ENCODE assay signal across 14 cellular contexts in the genomic region with DNA sequence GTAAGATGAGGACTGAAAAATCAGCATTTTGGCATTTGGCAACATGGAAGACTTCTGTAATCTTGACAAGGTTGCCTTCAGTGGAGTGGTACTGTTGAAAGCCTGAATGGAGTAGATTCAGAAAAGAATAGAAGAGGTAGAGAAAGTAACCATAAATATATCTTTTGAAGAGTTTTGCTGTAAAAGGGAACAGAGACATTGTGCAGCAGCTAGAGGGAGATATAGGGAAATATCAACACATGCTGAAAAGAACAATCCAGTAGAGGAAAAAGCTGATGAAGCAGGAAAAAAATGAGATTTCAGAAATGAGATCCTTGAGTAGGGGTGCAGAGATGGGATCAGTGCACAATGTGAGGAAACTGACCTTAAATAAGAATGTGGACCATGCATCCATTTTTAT.
DNase-seq lines count a peak whose midpoint lies in the region; ATAC-seq and TF ChIP-seq lines count a peak whose summit lies in the region.
"Had no signal": no experiment of that assay in that cellular context is flagged by ENCODE, and none has a peak within 500 bp of the region (broad histone marks: within the 10 kb centered on the region; RNA-seq: fewer than 3 reads in every experiment).

No MANE protein-coding gene starts in this region.

- H3K27me3 ChIP-seq in heart left ventricle = no peaks in the 10 kb centered on the region
- no peaks in the 10 kb centered on the region for H3K27me3 ChIP-seq in right cardiac atrium (ENCODE audit: control insufficient read depth, insufficient read depth)
- H3K27me3 ChIP-seq: tibial nerve had no signal

- H3K4me1 ChIP-seq in heart left ventricle (peaks cover 0 to 8% (median 0%) of the 10 kb centered on the region in 12 donors), right cardiac atrium (ENCODE audit: control insufficient read depth, insufficient read depth, low read length) (no peaks in the 10 kb centered on the region)

- H3K27me3 Mint-ChIP-seq in mesothelial cell of epicardium (ENCODE audit: low read depth) = peaks cover 2% of the 10 kb centered on the region
- H3K27me3 Mint-ChIP-seq: dendritic cell treated with granulocyte-macrophage colony-stimulating factor and Interleukin-4, amounts not matched to agents 40 ng/mL and 50 ng/mL, for 4 days had no signal

- TF ChIP-seq CTCF in heart left ventricle (IDR thresholded peaks at IDR 0.05) = peak in 7 of 12 donors; percentile 9 to 40 (median 20)
- TF ChIP-seq CTCF in fibroblast of pulmonary artery (IDR thresholded peaks at IDR 0.05; ENCODE audit: low read length, missing control alignments) = peak; percentile 21
- TF ChIP-seq CTCF in mesothelial cell of epicardium (IDR thresholded peaks at IDR 0.05; ENCODE audit: unreplicated experiment) = no peak

- intact Hi-C loops in heart left ventricle (cut with DNase I) = loop anchor here in 9 of 10 donors (1.0 to 10.0 kb wide), 8 partner anchors 162 to 192 kb away; no protein-coding TSS in a partner anchor
- intact Hi-C loops in right cardiac atrium (cut with DNase I) = loop anchor here in 2 of 4 donors (10.0 kb wide), 2 partner anchors 178 to 192 kb away; no protein-coding TSS in a partner anchor

- ATAC-seq in heart left ventricle = no peak
- no peak for ATAC-seq in right cardiac atrium
- peak; percentile 69 for ATAC-seq in SK-N-SH treated with all-trans-retinoic acid at 6 μM for 48 hours
- no peak for ATAC-seq in GM19035 (IDR thresholded peaks at IDR 0.05; ENCODE audit: unreplicated experiment)

- H3K36me3 Mint-ChIP-seq in mesothelial cell of epicardium = peaks cover 2% of the 10 kb centered on the region

- DNase-seq in heart left ventricle (no peak), right cardiac atrium (no peak), fibroblast of pulmonary artery (ENCODE audit: low read depth) (no peak), mesothelial cell of epicardium (ENCODE audit: low spot score in 2 of 2, unreplicated experiment in 2 of 2) (no peak)
- DNase-seq in stimulated activated CD4-positive, alpha-beta T cell treated with anti-CD3 and anti-CD28 coated beads, Interleukin-4, amount 100 ng/mL, for 4 hours = no peak
- DNase-seq: activated CD4-positive, alpha-beta T cell treated with anti-CD3 and anti-CD28 coated beads, Interleukin-2, amount 50 U/mL, for 48 hours; activated gamma-delta T cell; NCI-H146; NCI-H774 had no signal

- H3K4me3 ChIP-seq in heart left ventricle (no peak overlapping the region), right cardiac atrium (ENCODE audit: low read length) (no peak overlapping the region), fibroblast of pulmonary artery (replicated peaks; ENCODE audit: low read depth, low read length) (no peak overlapping the region)
- H3K4me3 ChIP-seq: tibial nerve had no signal

- H3K4me1 Mint-ChIP-seq in mesothelial cell of epicardium = no peaks in the 10 kb centered on the region

- peaks cover 19% of the 10 kb centered on the region for H3K9me3 Mint-ChIP-seq in mesothelial cell of epicardium
- H3K9me3 Mint-ChIP-seq: dendritic cell treated with granulocyte-macrophage colony-stimulating factor and Interleukin-4, amounts not matched to agents 40 ng/mL and 50 ng/mL, for 4 days had no signal

- no peak overlapping the region for H3K27ac Mint-ChIP-seq in mesothelial cell of epicardium
- H3K27ac Mint-ChIP-seq: dendritic cell treated with granulocyte-macrophage colony-stimulating factor and Interleukin-4, amounts not matched to agents 40 ng/mL and 50 ng/mL, for 4 days had no signal

- no peaks in the 10 kb centered on the region for H3K36me3 ChIP-seq in heart left ventricle
- H3K36me3 ChIP-seq: tibial nerve had no signal

- TF ChIP-seq POLR2A in heart left ventricle (IDR thresholded peaks at IDR 0.05) = no peak

- H3K9me3 ChIP-seq in heart left ventricle (no peaks in the 10 kb centered on the region), right cardiac atrium (ENCODE audit: control insufficient read depth, low read length) (no peaks in the 10 kb centered on the region)
- H3K9me3 ChIP-seq: tibial nerve had no signal

- H3K27ac ChIP-seq in heart left ventricle (no peak overlapping the region), right cardiac atrium (ENCODE audit: low read length) (no peak overlapping the region), temporal lobe (ENCODE audit: low read depth, low read length) (peak overlapping the region; percentile 70)

- H3K4me3 Mint-ChIP-seq in mesothelial cell of epicardium = no peak overlapping the region
- H3K4me3 Mint-ChIP-seq: dendritic cell treated with granulocyte-macrophage colony-stimulating factor and Interleukin-4, amounts not matched to agents 40 ng/mL and 50 ng/mL, for 4 days had no signal

TF ChIP-seq in SK-N-SH treated with all-trans-retinoic acid at 6 μM for 48 hours, 23 proteins besides CTCF, POLR2A, EP300 and RAD21 (continues in another document):
- TF ChIP-seq BACH2 (CRISPR knock-in tag; IDR thresholded peaks at IDR 0.05; ENCODE audit: borderline replicate concordance) = no peak
- TF ChIP-seq ARNTL (CRISPR knock-in tag; IDR thresholded peaks at IDR 0.05; ENCODE audit: borderline replicate concordance, low read depth) = no peak
- TF ChIP-seq CSDC2 (CRISPR knock-in tag; IDR thresholded peaks at IDR 0.05) = no peak
- TF ChIP-seq, protein P1, sequence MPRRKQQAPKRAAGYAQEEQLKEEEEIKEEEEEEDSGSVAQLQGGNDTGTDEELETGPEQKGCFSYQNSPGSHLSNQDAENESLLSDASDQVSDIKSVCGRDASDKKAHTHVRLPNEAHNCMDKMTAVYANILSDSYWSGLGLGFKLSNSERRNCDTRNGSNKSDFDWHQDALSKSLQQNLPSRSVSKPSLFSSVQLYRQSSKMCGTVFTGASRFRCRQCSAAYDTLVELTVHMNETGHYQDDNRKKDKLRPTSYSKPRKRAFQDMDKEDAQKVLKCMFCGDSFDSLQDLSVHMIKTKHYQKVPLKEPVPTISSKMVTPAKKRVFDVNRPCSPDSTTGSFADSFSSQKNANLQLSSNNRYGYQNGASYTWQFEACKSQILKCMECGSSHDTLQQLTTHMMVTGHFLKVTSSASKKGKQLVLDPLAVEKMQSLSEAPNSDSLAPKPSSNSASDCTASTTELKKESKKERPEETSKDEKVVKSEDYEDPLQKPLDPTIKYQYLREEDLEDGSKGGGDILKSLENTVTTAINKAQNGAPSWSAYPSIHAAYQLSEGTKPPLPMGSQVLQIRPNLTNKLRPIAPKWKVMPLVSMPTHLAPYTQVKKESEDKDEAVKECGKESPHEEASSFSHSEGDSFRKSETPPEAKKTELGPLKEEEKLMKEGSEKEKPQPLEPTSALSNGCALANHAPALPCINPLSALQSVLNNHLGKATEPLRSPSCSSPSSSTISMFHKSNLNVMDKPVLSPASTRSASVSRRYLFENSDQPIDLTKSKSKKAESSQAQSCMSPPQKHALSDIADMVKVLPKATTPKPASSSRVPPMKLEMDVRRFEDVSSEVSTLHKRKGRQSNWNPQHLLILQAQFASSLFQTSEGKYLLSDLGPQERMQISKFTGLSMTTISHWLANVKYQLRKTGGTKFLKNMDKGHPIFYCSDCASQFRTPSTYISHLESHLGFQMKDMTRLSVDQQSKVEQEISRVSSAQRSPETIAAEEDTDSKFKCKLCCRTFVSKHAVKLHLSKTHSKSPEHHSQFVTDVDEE (CRISPR knock-in tag; IDR thresholded peaks at IDR 0.05) = no peak
- TF ChIP-seq, protein P2, sequence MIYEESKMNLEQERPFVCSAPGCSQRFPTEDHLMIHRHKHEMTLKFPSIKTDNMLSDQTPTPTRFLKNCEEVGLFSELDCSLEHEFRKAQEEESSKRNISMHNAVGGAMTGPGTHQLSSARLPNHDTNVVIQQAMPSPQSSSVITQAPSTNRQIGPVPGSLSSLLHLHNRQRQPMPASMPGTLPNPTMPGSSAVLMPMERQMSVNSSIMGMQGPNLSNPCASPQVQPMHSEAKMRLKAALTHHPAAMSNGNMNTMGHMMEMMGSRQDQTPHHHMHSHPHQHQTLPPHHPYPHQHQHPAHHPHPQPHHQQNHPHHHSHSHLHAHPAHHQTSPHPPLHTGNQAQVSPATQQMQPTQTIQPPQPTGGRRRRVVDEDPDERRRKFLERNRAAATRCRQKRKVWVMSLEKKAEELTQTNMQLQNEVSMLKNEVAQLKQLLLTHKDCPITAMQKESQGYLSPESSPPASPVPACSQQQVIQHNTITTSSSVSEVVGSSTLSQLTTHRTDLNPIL (CRISPR knock-in tag; IDR thresholded peaks at IDR 0.05; ENCODE audit: low read depth) = no peak
- TF ChIP-seq ZC3H10 (CRISPR knock-in tag; IDR thresholded peaks at IDR 0.05) = no peak
- TF ChIP-seq ESRRG (CRISPR knock-in tag; IDR thresholded peaks at IDR 0.05) = no peak
- TF ChIP-seq RARB (CRISPR knock-in tag; IDR thresholded peaks at IDR 0.05) = no peak
- no peak for TF ChIP-seq ZFP3 (CRISPR knock-in tag; IDR thresholded peaks at IDR 0.05)
- TF ChIP-seq, protein P3, sequence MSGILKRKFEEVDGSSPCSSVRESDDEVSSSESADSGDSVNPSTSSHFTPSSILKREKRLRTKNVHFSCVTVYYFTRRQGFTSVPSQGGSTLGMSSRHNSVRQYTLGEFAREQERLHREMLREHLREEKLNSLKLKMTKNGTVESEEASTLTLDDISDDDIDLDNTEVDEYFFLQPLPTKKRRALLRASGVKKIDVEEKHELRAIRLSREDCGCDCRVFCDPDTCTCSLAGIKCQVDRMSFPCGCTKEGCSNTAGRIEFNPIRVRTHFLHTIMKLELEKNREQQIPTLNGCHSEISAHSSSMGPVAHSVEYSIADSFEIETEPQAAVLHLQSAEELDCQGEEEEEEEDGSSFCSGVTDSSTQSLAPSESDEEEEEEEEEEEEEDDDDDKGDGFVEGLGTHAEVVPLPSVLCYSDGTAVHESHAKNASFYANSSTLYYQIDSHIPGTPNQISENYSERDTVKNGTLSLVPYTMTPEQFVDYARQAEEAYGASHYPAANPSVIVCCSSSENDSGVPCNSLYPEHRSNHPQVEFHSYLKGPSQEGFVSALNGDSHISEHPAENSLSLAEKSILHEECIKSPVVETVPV (CRISPR knock-in tag; IDR thresholded peaks at IDR 0.05) = no peak
- no peak for TF ChIP-seq PPARA (CRISPR knock-in tag; IDR thresholded peaks at IDR 0.05; ENCODE audit: borderline replicate concordance)
- no peak for TF ChIP-seq OSR1 (CRISPR knock-in tag; IDR thresholded peaks at IDR 0.05)
- TF ChIP-seq TCF4 (CRISPR knock-in tag; IDR thresholded peaks at IDR 0.05; ENCODE audit: borderline replicate concordance) = no peak
- no peak for TF ChIP-seq ZFP30 (CRISPR knock-in tag; IDR thresholded peaks at IDR 0.05)
- TF ChIP-seq TOX (CRISPR knock-in tag; IDR thresholded peaks at IDR 0.05; ENCODE audit: borderline replicate concordance) = no peak
